ENCODE assay signal across 13 cellular contexts in the genomic region with DNA sequence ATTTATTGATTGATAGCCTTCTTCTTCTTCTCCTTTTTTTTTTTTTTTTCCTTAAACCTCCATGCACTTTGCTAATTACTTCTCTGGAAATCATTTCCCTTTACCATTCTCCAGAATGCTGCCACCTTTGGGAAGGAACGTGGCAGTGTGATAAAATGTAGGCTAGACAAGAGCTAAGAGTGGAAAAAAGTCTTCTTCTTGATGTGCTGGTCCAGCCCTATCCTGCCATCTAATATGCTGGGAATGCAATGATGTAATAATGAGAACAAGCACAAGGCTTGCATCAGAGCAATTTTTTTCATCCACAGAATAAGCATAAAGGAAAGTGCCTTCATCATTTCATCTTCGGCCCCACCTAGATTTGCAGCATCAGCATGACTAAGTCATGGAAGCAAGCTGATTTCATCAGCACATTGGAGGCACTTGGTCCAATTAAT.
DNase-seq lines count a peak whose midpoint lies in the region; ATAC-seq and TF ChIP-seq lines count a peak whose summit lies in the region.
"Had no signal": no experiment of that assay in that cellular context is flagged by ENCODE, and none has a peak within 500 bp of the region (broad histone marks: within the 10 kb centered on the region; RNA-seq: fewer than 3 reads in every experiment).

No MANE protein-coding gene starts in this region.

- H3K36me3 ChIP-seq in thoracic aorta, result no peaks in the 10 kb centered on the region

- ATAC-seq in thoracic aorta (ENCODE audit: insufficient number of reproducible peaks, low FRiP score, low read depth) (no peak), HG02798 (IDR thresholded peaks at IDR 0.05; ENCODE audit: poor library complexity, unreplicated experiment) (no peak)
- ATAC-seq: effector memory CD8-positive, alpha-beta T cell; natural killer cell treated with Interleukin-12 subunit alpha and Interleukin-12 subunit beta and Interleukin-15 and Interleukin-18, amount 100 ng/mL, for 72 hours had no signal

- H3K4me3 ChIP-seq in fibroblast of villous mesenchyme (ENCODE audit: low read depth, low read length), result no peak overlapping the region
- H3K4me3 ChIP-seq in thoracic aorta, result no peak overlapping the region

- peak; percentile 58 for TF ChIP-seq CTCF in fibroblast of villous mesenchyme (IDR thresholded peaks at IDR 0.05; ENCODE audit: insufficient read depth, low read depth, low read length)
- peak; percentile 10 for TF ChIP-seq CTCF in thoracic aorta (IDR thresholded peaks at IDR 0.05)

- H3K4me1 ChIP-seq in thoracic aorta (ENCODE audit: control insufficient read depth in 1 of 2, low read depth in 2 of 2), result peaks cover 11 to 34% of the 10 kb centered on the region in 2 donors

- DNase-seq in DMS 273 (lab: John Stamatoyannopoulos, UW; ENCODE audit: unreplicated experiment) (peak; percentile 22), DMS 273 treated with DMSO at 0.1 percent for 48 hours (lab: John Stamatoyannopoulos, UW) (no peak), T1000 (lab: John Stamatoyannopoulos, UW) (peak; percentile 3), fibroblast of villous mesenchyme (ENCODE audit: low read depth) (peak; percentile 86), thoracic aorta (ENCODE audit: low spot score) (no peak), NCI-H1105 (lab: John Stamatoyannopoulos, UW) (no peak), NCI-H446 treated with DMSO at 0.1 percent for 48 hours (lab: John Stamatoyannopoulos, UW) (no peak)
- DNase-seq: 8988T; activated CD4-positive, alpha-beta memory T cell treated with anti-CD3 and anti-CD28 coated beads for 36 hours; effector memory CD8-positive, alpha-beta T cell; NCI-H526 treated with DMSO at 0.1 percent for 48 hours had no signal

- no peaks in the 10 kb centered on the region for H3K9me3 ChIP-seq in thoracic aorta

- no peaks in the 10 kb centered on the region for H3K27me3 ChIP-seq in thoracic aorta (replicated peaks; ENCODE audit: insufficient read depth)

- H3K27ac ChIP-seq in thoracic aorta, result no peak overlapping the region

Comparison
In these comparisons a context has a peak if more than half of its experiments do, and no peak if none do; other contexts are left out.
1. DNase-seq: peak in DMS 273 (single experiment), T1000 (single experiment) and fibroblast of villous mesenchyme (single experiment); none in DMS 273 treated with DMSO at 0.1 percent for 48 hours (single experiment), thoracic aorta (single experiment), NCI-H1105 (single experiment) and NCI-H446 treated with DMSO at 0.1 percent for 48 hours (single experiment).